Comparison of ENCODE assay signal across 8 cellular contexts in the genomic region with DNA sequence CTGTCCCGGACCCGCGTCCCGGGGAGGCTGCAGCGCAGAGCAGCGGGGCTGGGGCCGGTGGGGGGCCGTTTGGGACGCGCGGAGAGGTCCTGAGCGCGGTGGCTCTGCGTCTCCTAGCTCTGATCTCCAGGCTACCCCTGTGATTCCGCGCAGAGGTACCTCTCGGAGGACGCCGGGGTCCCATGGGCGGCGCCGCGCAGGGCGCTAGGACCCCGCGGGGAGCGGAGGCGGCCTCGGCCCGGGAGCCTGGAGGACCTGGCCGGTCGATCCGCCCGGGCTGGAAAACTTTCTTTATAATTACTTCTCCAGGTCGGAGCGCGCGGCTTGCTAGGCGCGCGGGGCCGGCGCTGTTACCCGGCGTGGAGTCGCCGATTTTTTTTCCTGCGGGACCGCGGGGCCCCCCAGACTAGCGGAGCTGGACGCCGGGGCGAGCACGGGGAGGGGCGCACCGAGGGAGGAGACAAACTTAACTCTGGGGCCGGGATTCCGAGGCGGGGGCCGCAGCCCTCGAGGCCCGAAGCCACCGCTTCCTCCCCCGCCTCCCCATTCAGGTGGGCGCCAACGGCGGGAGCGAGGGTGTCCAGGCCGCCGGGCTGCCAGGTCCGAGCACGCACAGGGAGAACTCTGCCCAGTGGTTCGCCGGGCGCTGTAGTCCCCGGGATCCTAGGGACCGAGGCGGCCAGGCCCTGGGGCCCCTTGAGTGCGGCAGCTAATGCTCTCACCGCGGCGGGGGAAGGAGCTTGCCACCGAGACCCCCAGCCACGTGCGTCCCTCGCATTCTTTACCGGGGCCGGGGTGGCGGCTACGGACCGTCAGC. TPM values are rescaled to one million over a fixed set of nuclear protein-coding genes. Genes with fewer than 3 reads are reported as not detected.
DNase-seq lines count a peak whose midpoint lies in the region; ATAC-seq and TF ChIP-seq lines count a peak whose summit lies in the region.

No MANE protein-coding gene starts in this region.

- intact Hi-C loops in mucosa of descending colon (cut with DNase I, micrococcal nuclease) (loop anchor here (5.0 to 10.0 kb wide), 2 partner anchors 66 to 72 kb away; a partner anchor contains a TSS), uterus (cut with DNase I; ENCODE audit: low total_unique reads) (no loop called here)

- DNase-seq in DMS 273 (lab: John Stamatoyannopoulos, UW; ENCODE audit: unreplicated experiment) (peak; percentile 73), DMS 273 treated with DMSO at 0.1 percent for 48 hours (lab: John Stamatoyannopoulos, UW) (no peak), SK-N-DZ (ENCODE audit: low spot score) (peak; percentile 51), epidermal melanocyte (ENCODE audit: insufficient read length, low spot score) (peak; percentile 58), mucosa of descending colon (peak; percentile 63 to 76 (median 66)), uterus (peak; percentile 50 to 64), T1000 (lab: John Stamatoyannopoulos, UW) (no peak)

- no peaks in the 10 kb centered on the region for H3K9me3 ChIP-seq in mucosa of descending colon
- H3K9me3 ChIP-seq in uterus, result no peaks in the 10 kb centered on the region

- no peaks in the 10 kb centered on the region for H3K27me3 ChIP-seq in uterus

- H3K27ac ChIP-seq in uterus, result peak overlapping the region; percentile 87 to 93

- H3K4me3 ChIP-seq in mucosa of descending colon, result peak overlapping the region; percentile 38
- H3K4me3 ChIP-seq in uterus, result peak overlapping the region; percentile 72 to 75

- H3K4me1 ChIP-seq in mucosa of descending colon (ENCODE audit: low read depth) (peaks cover 25% of the 10 kb centered on the region), uterus (peaks cover 0 to 13% of the 10 kb centered on the region in 2 donors)

- H3K36me3 ChIP-seq in mucosa of descending colon (ENCODE audit: low read depth), result no peaks in the 10 kb centered on the region
- H3K36me3 ChIP-seq in uterus, result no peaks in the 10 kb centered on the region

- no peak for TF ChIP-seq POLR2A in uterus (IDR thresholded peaks at IDR 0.05)

- ATAC-seq in HG03064 (IDR thresholded peaks at IDR 0.05; ENCODE audit: low read depth, unreplicated experiment), result peak; percentile 29
- ATAC-seq in mucosa of descending colon, result peak; percentile 43

- TF ChIP-seq CTCF in mucosa of descending colon (IDR thresholded peaks at IDR 0.05), result no peak
- no peak for TF ChIP-seq CTCF in uterus (IDR thresholded peaks at IDR 0.05)

RNA-seq across cellular contexts. Expression of a gene that starts 0.8 kb away (rescaled TPM):
- 0.22 and 1.0 TPM in 2 replicates for polyA plus RNA-seq in SK-N-DZ (2014; cell fraction: cytosol; rRNA removed)
- polyA plus RNA-seq in SK-N-DZ (2014; cell fraction: nucleus; rRNA removed), result 0.73 and 0.80 TPM in 2 replicates
- total RNA-seq in mucosa of descending colon, result 10 to 100 TPM; 30.1 to 73.2 (median 66.1) TPM
- total RNA-seq in uterus, result 1 to 10 TPM; 1.3 to 9.1 (median 5.0) TPM

Comparison
In these comparisons a context has a peak if more than half of its experiments do, and no peak if none do; other contexts are left out.
1. DNase-seq: peak in DMS 273 (single experiment), SK-N-DZ (single experiment), epidermal melanocyte (single experiment), mucosa of descending colon (3 of 3) and uterus (2 of 2); none in DMS 273 treated with DMSO at 0.1 percent for 48 hours (single experiment) and T1000 (single experiment).